In the genomic region with DNA sequence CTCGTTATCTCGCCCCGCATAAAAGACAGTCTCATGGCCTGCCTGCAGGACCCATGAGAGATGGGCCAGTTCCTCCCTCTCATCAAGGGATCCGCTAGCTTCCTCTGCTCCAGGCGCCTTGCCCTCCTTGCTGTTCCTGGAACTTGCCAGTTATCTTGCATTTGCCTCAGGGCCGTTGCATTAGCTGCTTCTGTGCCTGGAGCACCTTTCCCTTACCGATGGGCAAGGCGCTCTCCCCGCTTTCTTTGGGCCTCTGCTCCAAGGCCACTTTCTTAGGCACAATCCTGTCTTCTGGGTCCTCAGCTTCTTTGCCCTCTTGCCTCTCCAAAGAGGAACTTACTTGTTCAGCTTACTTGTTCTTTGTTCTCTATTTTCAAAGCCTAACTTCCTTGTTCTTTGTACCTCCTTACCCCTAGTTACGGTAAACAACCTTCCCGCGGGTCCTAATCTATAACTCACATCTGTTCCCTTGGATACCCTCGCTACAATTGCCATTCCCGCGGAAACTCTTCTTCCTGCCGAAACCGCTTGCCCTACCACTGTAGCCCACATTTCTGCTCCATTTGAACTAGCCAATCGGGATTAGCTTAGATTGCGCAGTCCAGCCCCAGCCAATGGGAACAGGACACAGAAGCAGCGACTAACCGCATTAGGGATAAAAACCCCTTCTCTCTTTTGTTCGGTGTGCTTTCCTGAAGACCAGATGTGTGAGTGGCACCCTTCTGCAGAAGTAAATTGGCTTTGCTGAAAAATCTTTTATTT, we compare ENCODE assay signal across 9 cellular contexts. TPM values are rescaled to one million over a fixed set of nuclear protein-coding genes. Genes with fewer than 3 reads are reported as not detected.
A peak's percentile ranks its signal among the peaks of the same experiment; 100 is the strongest.
DNase-seq lines count a peak whose midpoint lies in the region; ATAC-seq, FAIRE-seq and TF ChIP-seq lines count a peak whose summit lies in the region.
"Had no signal": no experiment of that assay in that cellular context is flagged by ENCODE, and none has a peak within 500 bp of the region (broad histone marks: within the 10 kb centered on the region; RNA-seq: fewer than 3 reads in every experiment).

No MANE protein-coding gene starts in this region.

- H3K9me2 ChIP-seq in SK-N-SH: no peaks in the 10 kb centered on the region
- no peaks in the 10 kb centered on the region for H3K9me2 ChIP-seq in GM23248 (ENCODE audit: insufficient read depth)

- H3K4me3 ChIP-seq in SK-N-SH (ENCODE audit: low read depth in 2 of 2, low read length in 1 of 2): no peak overlapping the region
- H3K4me3 ChIP-seq in psoas muscle: peak overlapping the region; percentile 80
- H3K4me3 ChIP-seq in GM23248: no peak overlapping the region

- intact Hi-C loops in psoas muscle (cut with DNase I): loop anchor here (5.0 to 10.0 kb wide), 4 partner anchors 75 to 353 kb away; partner anchors contain the start of genes PSMF1 (in 2 of the 2), FKBP1A (in 1 of the 2) and SDCBP2 (in 1 of the 2)

- H4K20me1 ChIP-seq in SK-N-SH (ENCODE audit: insufficient read depth) (peaks cover 28% of the 10 kb centered on the region), GM23248 (ENCODE audit: insufficient read depth) (0 out of 2 replicates have a peak, but pooled peaks cover 12% of the 10 kb centered on the region)

- no peak for TF ChIP-seq EP300 in SK-N-SH (IDR thresholded peaks at IDR 0.05; ENCODE audit: borderline replicate concordance in 1 of 2, low read depth in 1 of 2, low read length in 1 of 2)

- H3K27ac ChIP-seq in SK-N-SH (ENCODE audit: low read depth in 2 of 2, low read length in 1 of 2): no peak overlapping the region
- peak overlapping the region; percentile 90 for H3K27ac ChIP-seq in psoas muscle
- H3K27ac ChIP-seq in GM23248: no peak overlapping the region

- H3K4me2 ChIP-seq in SK-N-SH: peak overlapping the region; percentile 34; the same call in 1 of the 2 replicates
- H3K4me2 ChIP-seq in GM23248 (ENCODE audit: unreplicated experiment): no peak overlapping the region

- peak; percentile 9 for DNase-seq in SK-N-SH
- peak in 3 of 34 experiments; percentile 6 to 19 (median 14) for DNase-seq in T-cell
- DNase-seq in glutamatergic neuron: no peak
- DNase-seq in psoas muscle: no peak
- no peak for DNase-seq in H54 (ENCODE audit: insufficient read length, low spot score)
- DNase-seq in GM23248: no peak

- TF ChIP-seq RAD21 in SK-N-SH (IDR thresholded peaks at IDR 0.05; ENCODE audit: low read length): no peak

- peaks cover 5% of the 10 kb centered on the region for H3F3A ChIP-seq in SK-N-SH (replicated peaks; ENCODE audit: insufficient read depth)
- peaks cover 27% of the 10 kb centered on the region for H3F3A ChIP-seq in GM23248 (ENCODE audit: insufficient read depth)

- H3K9me3 Mint-ChIP-seq in T-cell (no peaks in the 10 kb centered on the region), glutamatergic neuron (ENCODE audit: unreplicated experiment) (peaks cover 8% of the 10 kb centered on the region)

- H3K9ac ChIP-seq in SK-N-SH: no peak overlapping the region
- no peak overlapping the region for H3K9ac ChIP-seq in GM23248

- H3K27ac Mint-ChIP-seq in T-cell: peak overlapping the region; percentile 66 to 75
- H3K27ac Mint-ChIP-seq in glutamatergic neuron (ENCODE audit: unreplicated experiment): peak overlapping the region; percentile 14

- no peak for ATAC-seq in SK-N-SH treated with all-trans-retinoic acid at 6 μM for 48 hours
- ATAC-seq in T-cell (replicated peaks in 1 of 4): no peak
- ATAC-seq in psoas muscle: no peak
- no peak for ATAC-seq in HG03520 (IDR thresholded peaks at IDR 0.05; ENCODE audit: unreplicated experiment)

- CTCF ChIA-PET in SK-N-SH (lab: Yijun Ruan, JAX) (interaction anchor here (0.7 to 4.8 kb wide), 34 partner anchors 9 to 766 kb away, joined by 3 to 31 read pairs (median 5); partner anchors contain the start of genes C20orf202 and SIRPB2), T-cell (lab: Charles Lee) (interaction anchor here (0.6 to 2.7 kb wide), 7 partner anchors 20 to 1003 kb away, joined by 3 to 19 read pairs (median 4); partner anchors contain the start of gene SNRPB (in 1 of the 2))

- H3K36me3 Mint-ChIP-seq in T-cell (peaks cover 15% of the 10 kb centered on the region), glutamatergic neuron (ENCODE audit: unreplicated experiment) (no peaks in the 10 kb centered on the region)

- H3K27me3 Mint-ChIP-seq in T-cell: peaks cover 10 to 14% of the 10 kb centered on the region in 2 donors
- no peaks in the 10 kb centered on the region for H3K27me3 Mint-ChIP-seq in glutamatergic neuron (ENCODE audit: unreplicated experiment)

- H2AFZ ChIP-seq in SK-N-SH (ENCODE audit: low read depth): peak overlapping the region; percentile 64; the same call in 1 of the 2 replicates
- H2AFZ ChIP-seq in GM23248: no peak overlapping the region

- peaks cover 46 to 47% (median 46%) of the 10 kb centered on the region in 3 donors for H3K4me1 Mint-ChIP-seq in T-cell
- peaks cover 8% of the 10 kb centered on the region for H3K4me1 Mint-ChIP-seq in glutamatergic neuron (ENCODE audit: low read depth, unreplicated experiment)

- WGBS in SK-N-SH (ENCODE audit: low lambda C conversion rate): 68% methylated on average over 22 of the region's 22 CpGs
- 67 to 70% (median 68%) methylated on average over 22 of the region's 22 CpGs for WGBS in psoas muscle, 3 donors
- WGBS in GM23248 (ENCODE audit: low coverage in 1 of 2, low lambda C conversion rate in 2 of 2, missing lambda C conversion rate in 2 of 2), 2 experiments: 76 to 77% methylated on average over 22 of the region's 22 CpGs

- H3K9me3 ChIP-seq in SK-N-SH: no peaks in the 10 kb centered on the region
- no peaks in the 10 kb centered on the region for H3K9me3 ChIP-seq in psoas muscle
- H3K9me3 ChIP-seq in GM23248 (ENCODE audit: low read depth): no peaks in the 10 kb centered on the region

- H3K27me3 ChIP-seq in SK-N-SH (ENCODE audit: insufficient read depth) (no peaks in the 10 kb centered on the region), psoas muscle (ENCODE audit: insufficient read depth in 3 of 3, low read length in 2 of 3) (no peaks in the 10 kb centered on the region), GM23248 (replicated peaks; ENCODE audit: insufficient read depth) (no peaks in the 10 kb centered on the region)

- in situ Hi-C loops in GM23248 (cut with MboI): no loop called here

- H3K4me3 Mint-ChIP-seq in T-cell (peak overlapping the region; percentile 72 to 85 (median 82)), glutamatergic neuron (ENCODE audit: unreplicated experiment) (peak overlapping the region; percentile 76)

- no peak for TF ChIP-seq POLR2A in H54 (IDR thresholded peaks at IDR 0.05; ENCODE audit: low read depth, low read length)

- H3K4me1 ChIP-seq in SK-N-SH (ENCODE audit: control insufficient read depth in 1 of 2, insufficient read depth in 2 of 2, low read depth in 1 of 2, low read length in 1 of 2) (peaks cover 15 to 16% of the 10 kb centered on the region in 2 experiments; a peak in 1 of 4 replicates), psoas muscle (peaks cover 27% of the 10 kb centered on the region), GM23248 (ENCODE audit: insufficient read depth) (peaks cover 36% of the 10 kb centered on the region)

- TF ChIP-seq CTCF in SK-N-SH (IDR thresholded peaks at IDR 0.05) (no peak), glutamatergic neuron (IDR thresholded peaks at IDR 0.05; ENCODE audit: partially characterized antibody, unreplicated experiment) (no peak), psoas muscle (IDR thresholded peaks at IDR 0.05) (no peak)

- H3K79me2 ChIP-seq in SK-N-SH (ENCODE audit: insufficient read depth): peaks cover 38% of the 10 kb centered on the region
- H3K79me2 ChIP-seq in GM23248 (ENCODE audit: insufficient read depth): peaks cover 36% of the 10 kb centered on the region

- POLR2A ChIA-PET in SK-N-SH (lab: Yijun Ruan, JAX): no interaction called here
- POLR2A ChIA-PET in T-cell (lab: Charles Lee): no interaction called here

- H3K36me3 ChIP-seq in SK-N-SH (replicated peaks in 1 of 2; ENCODE audit: control insufficient read depth in 1 of 2, insufficient read depth in 2 of 2, low read length in 1 of 2): peaks cover 9 to 17% of the 10 kb centered on the region in 2 experiments
- H3K36me3 ChIP-seq in psoas muscle (ENCODE audit: insufficient read depth in 1 of 2, low read depth in 1 of 2): peaks cover 0 to 26% of the 10 kb centered on the region in 2 donors
- peaks cover 6% of the 10 kb centered on the region; the same call in 1 of the 2 replicates for H3K36me3 ChIP-seq in GM23248 (ENCODE audit: low read depth)

- FAIRE-seq in H54 (lab: Jason Lieb, UNC): no peak

TF ChIP-seq in SK-N-SH, 30 proteins besides CTCF, POLR2A, EP300 and RAD21:
- TF ChIP-seq MXI1 (IDR thresholded peaks at IDR 0.05; ENCODE audit: low read depth, low read length) (no peak), TAF1 (IDR thresholded peaks at IDR 0.05; ENCODE audit: borderline replicate concordance, low read depth, low read length) (no peak)

TF ChIP-seq in SK-N-SH treated with all-trans-retinoic acid at 6 μM for 48 hours, 23 proteins besides CTCF, POLR2A, EP300 and RAD21:
- TF ChIP-seq GLIS3 (CRISPR knock-in tag; IDR thresholded peaks at IDR 0.05): no peak

RNA-seq across cellular contexts. Expression of gene NSFL1C, which starts 0.9 kb away (rescaled TPM):
- polyA plus RNA-seq in SK-N-SH (2012; rRNA removed): 30.6 and 45.9 TPM in 2 replicates
- 47.4 and 48.2 TPM in 2 replicates for polyA plus RNA-seq in SK-N-SH (2012; cell fraction: cytosol; rRNA removed)
- polyA plus RNA-seq in SK-N-SH (2012; cell fraction: nucleus; rRNA removed): 54.6 and 60.7 TPM in 2 replicates
- total RNA-seq in T-cell: 10 to 100 TPM; 56.7 to 68.7 (median 65.8) TPM
- 71.4 TPM for total RNA-seq in glutamatergic neuron (ENCODE audit: unreplicated experiment)
- total RNA-seq in psoas muscle: 100 to 1,000 TPM in 3 of 4 donors, 10 to 100 TPM in 1; 99.9 to 135 (median 118) TPM
- 100 to 1,000 TPM in 2 of 3 donors, 10 to 100 TPM in 1; 82.8 to 126 (median 107) TPM for polyA plus RNA-seq in psoas muscle
- total RNA-seq in GM23248 (2014; rRNA removed; shearing (Covaris generic)): 22.2 and 32.0 TPM in 2 replicates
- 84.2 and 88.7 TPM in 2 replicates for polyA plus RNA-seq in GM23248 (2016; fragmentation: Nextera tagmentation; extraction: Ambion mirVana)

RNA-seq across cellular contexts. Expression of gene SIRPB2, which starts 23.7 kb away (rescaled TPM):
- polyA plus RNA-seq in SK-N-SH (2012; rRNA removed): not detected in 2 replicates
- polyA plus RNA-seq in SK-N-SH (2012; cell fraction: cytosol; rRNA removed): not detected in 2 replicates
- not detected in 2 replicates for polyA plus RNA-seq in SK-N-SH (2012; cell fraction: nucleus; rRNA removed)
- under 1 TPM in 2 of 5 donors, not detected in 3; 0.09 to 0.58 TPM for total RNA-seq in T-cell
- not detected for total RNA-seq in glutamatergic neuron (ENCODE audit: unreplicated experiment)
- 1 to 10 TPM; 1.1 to 1.8 (median 1.1) TPM for total RNA-seq in psoas muscle
- under 1 TPM; 0.18 to 0.39 (median 0.27) TPM for polyA plus RNA-seq in psoas muscle
- total RNA-seq in GM23248 (2014; rRNA removed; shearing (Covaris generic)): not detected in 2 replicates
- not detected in 2 replicates for polyA plus RNA-seq in GM23248 (2016; fragmentation: Nextera tagmentation; extraction: Ambion mirVana)
- total RNA-seq: T-helper 2 cell treated with Interferon-gamma antibody and Interleukin-4, amounts not matched to agents 100 ng/mL and 5 ng/mL, for 36 hours had no signal
